Comparison of ENCODE assay signal across 10 cellular contexts in the genomic region with DNA sequence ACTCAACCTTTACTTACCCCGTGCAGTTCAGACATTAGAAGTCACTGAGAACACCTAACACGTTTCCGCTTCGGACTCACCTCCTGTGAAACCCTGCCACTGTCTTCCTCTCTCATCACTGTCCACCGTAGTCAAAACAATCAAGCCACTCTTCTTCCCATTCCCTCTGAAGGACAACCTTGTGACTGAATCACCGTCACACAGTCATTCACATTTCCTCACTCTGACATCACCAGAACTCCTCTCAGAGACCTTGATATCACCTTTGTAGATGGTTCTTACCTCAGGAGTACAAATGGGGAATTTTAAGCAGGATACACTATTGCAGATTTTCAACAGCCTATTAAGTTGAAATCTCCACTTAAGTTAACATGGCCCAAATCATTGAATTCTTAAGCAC. TPM values are rescaled to one million over a fixed set of nuclear protein-coding genes. Genes with fewer than 3 reads are reported as not detected.
A peak's percentile ranks its signal among the peaks of the same experiment; 100 is the strongest.
DNase-seq lines count a peak whose midpoint lies in the region; ATAC-seq, FAIRE-seq and TF ChIP-seq lines count a peak whose summit lies in the region.
"Had no signal": no experiment of that assay in that cellular context is flagged by ENCODE, and none has a peak within 500 bp of the region (broad histone marks: within the 10 kb centered on the region; RNA-seq: fewer than 3 reads in every experiment).

No MANE protein-coding gene starts in this region.

- no peak for TF ChIP-seq POLR2A in NB4 (IDR thresholded peaks at IDR 0.05; ENCODE audit: extremely low read depth, insufficient read length)

- H3K79me2 ChIP-seq in SK-N-SH (ENCODE audit: insufficient read depth) = peaks cover 40% of the 10 kb centered on the region

- POLR2A ChIA-PET in SK-N-SH (lab: Yijun Ruan, JAX) = interaction anchor here (1.3 kb wide), 1 partner anchor 129 kb away, joined by 3 read pairs; the partner anchor contains the start of gene MTRF1

- peak overlapping the region; percentile 89; the same call in 1 of the 2 replicates for H2AFZ ChIP-seq in SK-N-SH (ENCODE audit: low read depth)
- H2AFZ ChIP-seq in neuronal stem cell (ENCODE audit: low read length) = no peak overlapping the region

- H3K14ac ChIP-seq in neuronal stem cell (ENCODE audit: low read length) = no peak overlapping the region

- DNase-seq in SK-N-SH (no peak), NB4 (ENCODE audit: low read depth) (no peak), bronchial epithelial cell (ENCODE audit: low read depth) (peak; percentile 58), neuronal stem cell (ENCODE audit: low spot score) (no peak), NCI-H2107 (lab: John Stamatoyannopoulos, UW) (no peak), hepatic stellate cell (ENCODE audit: low spot score) (no peak)
- no peak for DNase-seq in stimulated activated CD4-positive, alpha-beta T cell treated with anti-CD3 and anti-CD28 coated beads, Interleukin-4, amount 100 ng/mL, for 24 hours
- DNase-seq: 8988T had no signal

- H3K79me1 ChIP-seq in neuronal stem cell (ENCODE audit: low read depth, low read length) = no peaks in the 10 kb centered on the region

- no peak overlapping the region for H2BK120ac ChIP-seq in neuronal stem cell (ENCODE audit: low read depth, low read length)

- 96% methylated on average over 6 of the region's 6 CpGs for WGBS in SK-N-SH (ENCODE audit: low lambda C conversion rate)
- no CpG with 5 or more reads among the region's 6 CpGs for WGBS in neuronal stem cell (ENCODE audit: extremely low coverage in 2 of 2, insufficient read length in 2 of 2, insufficient replicate concordance in 1 of 2), 2 donors

- no peak overlapping the region for H3K4ac ChIP-seq in neuronal stem cell (ENCODE audit: low read length)

- CTCF ChIA-PET in SK-N-SH (lab: Yijun Ruan, JAX) = no interaction called here

- no peak overlapping the region for H3K23ac ChIP-seq in neuronal stem cell (ENCODE audit: low read depth, low read length, poor library complexity)

- H3K27ac ChIP-seq in SK-N-SH (ENCODE audit: low read depth in 2 of 2, low read length in 1 of 2) (no peak overlapping the region), neuronal stem cell (replicated peaks; ENCODE audit: low read length) (no peak overlapping the region)

- no peak for FAIRE-seq in bronchial epithelial cell (lab: Jason Lieb, UNC)

- H2AK5ac ChIP-seq in neuronal stem cell (ENCODE audit: low read depth, low read length) = no peak overlapping the region

- no peak overlapping the region for H3K18ac ChIP-seq in neuronal stem cell (ENCODE audit: low read length)

- no peaks in the 10 kb centered on the region for H3K27me3 ChIP-seq in SK-N-SH (ENCODE audit: insufficient read depth)
- no peaks in the 10 kb centered on the region for H3K27me3 ChIP-seq in bronchial epithelial cell (ENCODE audit: control insufficient read depth, insufficient read depth, low read length)
- H3K27me3 ChIP-seq in neuronal stem cell (ENCODE audit: control insufficient read depth in 3 of 3, insufficient read depth in 3 of 3, low read depth in 1 of 3, low read length in 3 of 3) = no peaks in the 10 kb centered on the region
- H3K27me3 ChIP-seq: tibial nerve had no signal

- no peak overlapping the region for H2BK5ac ChIP-seq in neuronal stem cell (ENCODE audit: low read length)

- H4K91ac ChIP-seq in neuronal stem cell (ENCODE audit: low read depth, low read length, poor library complexity) = no peak overlapping the region

- H3K9me2 ChIP-seq in SK-N-SH = no peaks in the 10 kb centered on the region

- no peak for TF ChIP-seq CTCF in SK-N-SH (IDR thresholded peaks at IDR 0.05)
- no peak for TF ChIP-seq CTCF in NB4 (IDR thresholded peaks at IDR 0.05; ENCODE audit: low read depth, low read length)
- no peak for TF ChIP-seq CTCF in bronchial epithelial cell (IDR thresholded peaks at IDR 0.05; ENCODE audit: insufficient read depth, low read length, severe bottlenecking)

- H3K9ac ChIP-seq in SK-N-SH (no peak overlapping the region), neuronal stem cell (ENCODE audit: low read depth, low read length, poor library complexity) (no peak overlapping the region)

- no peak for ATAC-seq in SK-N-SH treated with all-trans-retinoic acid at 6 μM for 48 hours

- H3F3A ChIP-seq in SK-N-SH (replicated peaks; ENCODE audit: insufficient read depth) = no peaks in the 10 kb centered on the region

- TF ChIP-seq EP300 in SK-N-SH (IDR thresholded peaks at IDR 0.05; ENCODE audit: borderline replicate concordance in 1 of 2, low read depth in 1 of 2, low read length in 1 of 2) = no peak

- H3K4me3 ChIP-seq in SK-N-SH (ENCODE audit: low read depth in 2 of 2, low read length in 1 of 2) (no peak overlapping the region), NB4 (ENCODE audit: low read depth, low read length) (peak overlapping the region; percentile 87), bronchial epithelial cell (ENCODE audit: low read depth, low read length) (no peak overlapping the region), neuronal stem cell (ENCODE audit: low read length in 2 of 2) (peak overlapping the region in 1 of 2 donors; percentile 70)

- peak overlapping the region; percentile 86 for H3K4me2 ChIP-seq in SK-N-SH
- peak overlapping the region; percentile 19 for H3K4me2 ChIP-seq in neuronal stem cell (ENCODE audit: insufficient read depth, low read length, poor library complexity, severe bottlenecking)

- no peak overlapping the region for H2BK12ac ChIP-seq in neuronal stem cell (ENCODE audit: low read length)

- H3K36me3 ChIP-seq in SK-N-SH (replicated peaks in 1 of 2; ENCODE audit: control insufficient read depth in 1 of 2, insufficient read depth in 2 of 2, low read length in 1 of 2) (peaks cover 3 to 7% of the 10 kb centered on the region in 2 experiments), bronchial epithelial cell (ENCODE audit: control insufficient read depth, insufficient read depth, low read length) (no peaks in the 10 kb centered on the region), neuronal stem cell (replicated peaks in 1 of 2; ENCODE audit: control insufficient read depth in 2 of 2, insufficient read depth in 2 of 2, low read length in 2 of 2) (peaks cover 0 to 24% of the 10 kb centered on the region in 2 donors)
- H3K36me3 ChIP-seq: tibial nerve had no signal

- no peak overlapping the region for H2BK15ac ChIP-seq in neuronal stem cell (ENCODE audit: low read length)

- H4K8ac ChIP-seq in neuronal stem cell (ENCODE audit: low read depth, low read length) = no peak overlapping the region

- no peaks in the 10 kb centered on the region for H3K9me3 ChIP-seq in SK-N-SH
- peaks cover 0 to 17% of the 10 kb centered on the region in 2 donors for H3K9me3 ChIP-seq in neuronal stem cell (replicated peaks in 1 of 2; ENCODE audit: control insufficient read depth in 2 of 2, insufficient read depth in 1 of 2, low read depth in 1 of 2, low read length in 2 of 2)
- H3K9me3 ChIP-seq: tibial nerve had no signal

- TF ChIP-seq RAD21 in SK-N-SH (IDR thresholded peaks at IDR 0.05; ENCODE audit: low read length) = no peak

- H4K20me1 ChIP-seq in SK-N-SH (ENCODE audit: insufficient read depth) = no peaks in the 10 kb centered on the region

- H3K4me1 ChIP-seq in SK-N-SH (ENCODE audit: control insufficient read depth in 1 of 2, insufficient read depth in 2 of 2, low read depth in 1 of 2, low read length in 1 of 2) (peaks cover 0 to 19% of the 10 kb centered on the region in 2 experiments; a peak in 2 of 4 replicates), neuronal stem cell (ENCODE audit: control insufficient read depth in 2 of 2, insufficient read depth in 1 of 2, low read depth in 1 of 2, low read length in 2 of 2) (peaks cover 2 to 11% of the 10 kb centered on the region in 2 donors)

TF ChIP-seq in SK-N-SH, 30 proteins besides CTCF, POLR2A, EP300 and RAD21:
- TF ChIP-seq RXRA (IDR thresholded peaks at IDR 0.05; ENCODE audit: borderline replicate concordance, low read depth) = no peak

TF ChIP-seq in SK-N-SH treated with all-trans-retinoic acid at 6 μM for 48 hours, 23 proteins besides CTCF, POLR2A, EP300 and RAD21:
- TF ChIP-seq OSR1 (CRISPR knock-in tag; IDR thresholded peaks at IDR 0.05) (no peak), PPARA (CRISPR knock-in tag; IDR thresholded peaks at IDR 0.05; ENCODE audit: borderline replicate concordance) (no peak), ZNF565 (CRISPR knock-in tag; conservative IDR thresholded peaks at IDR 0.05; ENCODE audit: low read depth) (no peak), BACH2 (CRISPR knock-in tag; IDR thresholded peaks at IDR 0.05; ENCODE audit: borderline replicate concordance) (no peak), ZNF8 (CRISPR knock-in tag; IDR thresholded peaks at IDR 0.05) (no peak), ZNF70 (CRISPR knock-in tag; IDR thresholded peaks at IDR 0.05) (no peak), CSDC2 (CRISPR knock-in tag; IDR thresholded peaks at IDR 0.05) (no peak), TOX (CRISPR knock-in tag; IDR thresholded peaks at IDR 0.05; ENCODE audit: borderline replicate concordance) (no peak), ZFP3 (CRISPR knock-in tag; IDR thresholded peaks at IDR 0.05) (no peak), ZFP30 (CRISPR knock-in tag; IDR thresholded peaks at IDR 0.05) (no peak)
TF ChIP-seq in SK-N-SH treated with all-trans-retinoic acid at 6 μM for 48 hours: peak in this region for 0.

RNA-seq across cellular contexts. Expression of gene KBTBD6, which starts 1.3 kb away (rescaled TPM):
- polyA plus RNA-seq in SK-N-SH (2012; rRNA removed) = 1.9 and 2.4 TPM in 2 replicates
- polyA plus RNA-seq in SK-N-SH (2012; cell fraction: cytosol; rRNA removed) = 2.0 and 2.4 TPM in 2 replicates
- 1.2 and 1.4 TPM in 2 replicates for polyA plus RNA-seq in SK-N-SH (2012; cell fraction: nucleus; rRNA removed)
- total RNA-seq in bronchial epithelial cell = 4.6 and 6.3 TPM in 2 replicates
- polyA plus RNA-seq in neuronal stem cell (2013, experiment 1 of 2) = 7.2 TPM
- 6.9 TPM for polyA plus RNA-seq in neuronal stem cell (2013, experiment 2 of 2)
